4 cellular contexts compared by ENCODE assay signal in genomic region chr10:23390408-23390807, GRCh38. TPM values are rescaled to one million over a fixed set of nuclear protein-coding genes. Genes with fewer than 3 reads are reported as not detected.
"Had no signal": no experiment of that assay in that cellular context is flagged by ENCODE, and none has a peak within 500 bp of the region (broad histone marks: within the 10 kb centered on the region; RNA-seq: fewer than 3 reads in every experiment).

No MANE protein-coding gene starts in this region.

RNA-seq across cellular contexts. Expression of gene C10orf67, which starts 45.8 kb away (rescaled TPM):
- total RNA-seq: OCI-LY7, RPMI7951, SJSA1, SK-MEL-5 had no signal
